ENCODE assay signal across 27 cellular contexts in genomic region chr18:46310258-46310657, GRCh38.
DNase-seq lines count a peak whose midpoint lies in the region; ATAC-seq and TF ChIP-seq lines count a peak whose summit lies in the region.
"Had no signal": no experiment of that assay in that cellular context is flagged by ENCODE, and none has a peak within 500 bp of the region (broad histone marks: within the 10 kb centered on the region; RNA-seq: fewer than 3 reads in every experiment).

No MANE protein-coding gene starts in this region.

- H3K27ac ChIP-seq in BLaER1 (no peak overlapping the region), GM23338 (ENCODE audit: low read depth) (no peak overlapping the region), RWPE1 (peak overlapping the region; percentile 86), GM23248 (no peak overlapping the region)
- H3K27ac ChIP-seq: cardiac muscle cell, skin epidermis had no signal

- no peak overlapping the region; the same call in 1 of the 2 replicates for H3K27ac Mint-ChIP-seq in GM23338
- H3K27ac Mint-ChIP-seq: activated CD8-positive, alpha-beta memory T cell treated with anti-CD3 and anti-CD28 coated beads, Interleukin-2, amount 10 ng/mL, durations not matched to agents 7 days and 5 days; activated naive CD4-positive, alpha-beta T cell treated with anti-CD3 and anti-CD28 coated beads, Interleukin-2, amount 10 ng/mL, durations not matched to agents 7 days and 5 days; activated T-cell treated with anti-CD3 and anti-CD28 coated beads, Interleukin-2, amount 50 U/mL, for 72 hours; B cell; H9; naive thymus-derived CD4-positive, alpha-beta T cell; T-helper 2 cell treated with Interferon-gamma antibody and Interleukin-4, amounts not matched to agents 5 μg/mL and 100 μg/mL, for 36 hours; type B pancreatic cell had no signal

- H3K4me1 ChIP-seq in BLaER1 (peaks cover 21% of the 10 kb centered on the region), GM23338 (ENCODE audit: insufficient read depth) (peaks cover 3% of the 10 kb centered on the region; the same call in 1 of the 2 replicates), GM23248 (ENCODE audit: insufficient read depth) (no peaks in the 10 kb centered on the region)

- H3K9ac ChIP-seq in BLaER1 = no peak overlapping the region
- no peak overlapping the region for H3K9ac ChIP-seq in GM23248
- H3K9ac ChIP-seq: SK-N-SH had no signal

- in situ Hi-C loops in GM23248 (cut with MboI) = no loop called here

- H4K20me1 ChIP-seq in BLaER1 (no peaks in the 10 kb centered on the region), GM23338 (replicated peaks; ENCODE audit: insufficient read depth) (no peaks in the 10 kb centered on the region), GM23248 (ENCODE audit: insufficient read depth) (no peaks in the 10 kb centered on the region)

- H3K4me3 Mint-ChIP-seq in GM23338 = no peak overlapping the region
- H3K4me3 Mint-ChIP-seq: activated CD8-positive, alpha-beta memory T cell treated with anti-CD3 and anti-CD28 coated beads, Interleukin-2, amount 10 ng/mL, durations not matched to agents 7 days and 5 days; activated naive CD4-positive, alpha-beta T cell treated with anti-CD3 and anti-CD28 coated beads, Interleukin-2, amount 10 ng/mL, durations not matched to agents 7 days and 5 days; activated T-cell treated with anti-CD3 and anti-CD28 coated beads, Interleukin-2, amount 50 U/mL, for 72 hours; B cell; H9; naive thymus-derived CD4-positive, alpha-beta T cell; T-helper 2 cell treated with Interferon-gamma antibody and Interleukin-4, amounts not matched to agents 5 μg/mL and 100 μg/mL, for 36 hours; type B pancreatic cell had no signal

- intact Hi-C loops in Right ventricle myocardium superior (cut with DNase I) = no loop called here

- no peaks in the 10 kb centered on the region for H3K36me3 Mint-ChIP-seq in GM23338 (ENCODE audit: low read depth)
- H3K36me3 Mint-ChIP-seq: activated CD8-positive, alpha-beta memory T cell treated with anti-CD3 and anti-CD28 coated beads, Interleukin-2, amount 10 ng/mL, durations not matched to agents 7 days and 5 days; activated naive CD4-positive, alpha-beta T cell treated with anti-CD3 and anti-CD28 coated beads, Interleukin-2, amount 10 ng/mL, durations not matched to agents 7 days and 5 days; type B pancreatic cell had no signal

- H3K36me3 ChIP-seq in BLaER1 (no peaks in the 10 kb centered on the region), GM23338 (ENCODE audit: insufficient read depth) (no peaks in the 10 kb centered on the region), GM23248 (ENCODE audit: low read depth) (no peaks in the 10 kb centered on the region)
- H3K36me3 ChIP-seq: cardiac muscle cell had no signal

- no peaks in the 10 kb centered on the region for H3K79me2 ChIP-seq in GM23338 (replicated peaks; ENCODE audit: insufficient read depth)
- H3K79me2 ChIP-seq in GM23248 (ENCODE audit: insufficient read depth) = no peaks in the 10 kb centered on the region

- TF ChIP-seq CTCF in GM23338 (conservative IDR thresholded peaks at IDR 0.05; ENCODE audit: low read depth in 2 of 2) (no peak), RWPE1 (conservative IDR thresholded peaks at IDR 0.05; ENCODE audit: low read depth) (no peak)

- H3F3A ChIP-seq in GM23338 (replicated peaks; ENCODE audit: low read depth) (no peaks in the 10 kb centered on the region), GM23248 (ENCODE audit: insufficient read depth) (no peaks in the 10 kb centered on the region)

- H3K4me2 ChIP-seq in BLaER1 (peak overlapping the region; percentile 49; the same call in 1 of the 2 replicates), GM23338 (no peak overlapping the region), GM23248 (ENCODE audit: unreplicated experiment) (no peak overlapping the region)
- H3K4me2 ChIP-seq: SK-N-SH had no signal

- peaks cover 19% of the 10 kb centered on the region for H3K4me1 Mint-ChIP-seq in GM23338
- H3K4me1 Mint-ChIP-seq: activated naive CD4-positive, alpha-beta T cell treated with anti-CD3 and anti-CD28 coated beads, Interleukin-2, amount 10 ng/mL, durations not matched to agents 7 days and 5 days; B cell had no signal

- CTCF ChIA-PET in RWPE1 (lab: Yijun Ruan, JAX) = no interaction called here

- ATAC-seq in GM23338 = no peak; the same call in 2 of the 3 replicates
- no peak for ATAC-seq in HG02870 (IDR thresholded peaks at IDR 0.05; ENCODE audit: unreplicated experiment)
- ATAC-seq in GM21723 (IDR thresholded peaks at IDR 0.05; ENCODE audit: unreplicated experiment) = no peak
- no peak for ATAC-seq in Right ventricle myocardium superior (ENCODE audit: poor library complexity)
- ATAC-seq: activated CD8-positive, alpha-beta memory T cell treated with anti-CD3 and anti-CD28 coated beads, Interleukin-2, amount 10 ng/mL, durations not matched to agents 7 days and 5 days; activated T-cell treated with anti-CD3 and anti-CD28 coated beads, Interleukin-2, amount 50 U/mL, for 72 hours; naive thymus-derived CD4-positive, alpha-beta T cell had no signal

- H3K27me3 ChIP-seq in BLaER1 (no peaks in the 10 kb centered on the region), GM23338 (ENCODE audit: insufficient read depth) (no peaks in the 10 kb centered on the region), GM23248 (replicated peaks; ENCODE audit: insufficient read depth) (peaks cover 4% of the 10 kb centered on the region; the same call in 1 of the 2 replicates)
- H3K27me3 ChIP-seq: cardiac muscle cell had no signal

- H3K9me3 Mint-ChIP-seq in GM23338 = 0 out of 3 replicates have a peak, but pooled peaks cover 3% of the 10 kb centered on the region
- H3K9me3 Mint-ChIP-seq: T-helper 2 cell treated with Interferon-gamma antibody and Interleukin-4, amounts not matched to agents 5 μg/mL and 100 μg/mL, for 36 hours had no signal

- 51 to 55% methylated on average over 4 of the region's 4 CpGs for WGBS in GM23248 (ENCODE audit: low coverage in 1 of 2, low lambda C conversion rate in 2 of 2, missing lambda C conversion rate in 2 of 2), 2 experiments

- H2AFZ ChIP-seq in GM23338 (0 out of 2 replicates have a peak overlapping the region, but pooled peaks have one; percentile 28), GM23248 (no peak overlapping the region)

- DNase-seq in GM23338 (ENCODE audit: low spot score) = no peak
- peak; percentile 5 for DNase-seq in RWPE1 (ENCODE audit: low spot score)
- peak; percentile 44 for DNase-seq in left kidney (ENCODE audit: low read depth, low spot score)
- DNase-seq in Right ventricle myocardium superior = no peak
- DNase-seq in GM23248 = no peak
- DNase-seq: activated CD4-positive, alpha-beta T cell treated with anti-CD3 and anti-CD28 coated beads, Interleukin-2, amount 50 U/mL, for 1 hour; activated CD8-positive, alpha-beta memory T cell treated with anti-CD3 and anti-CD28 coated beads, Interleukin-2, amount 10 ng/mL, durations not matched to agents 7 days and 5 days; activated naive CD4-positive, alpha-beta T cell treated with anti-CD3 and anti-CD28 coated beads, Interleukin-2, amount 10 ng/mL, durations not matched to agents 7 days and 5 days; activated T-cell treated with anti-CD3 and anti-CD28 coated beads, Interleukin-2, amount 50 U/mL, for 72 hours; amniotic stem cell; cortex of kidney; H9; Karpas-422; MV-4-11; naive thymus-derived CD4-positive, alpha-beta T cell; NCI-H1694 treated with DMSO at 0.1 percent for 48 hours; NCI-H524; RPMI8226; SK-N-SH had no signal

- peaks cover 3% of the 10 kb centered on the region for H3K27me3 Mint-ChIP-seq in GM23338 (ENCODE audit: insufficient read depth, low read depth, poor library complexity)

- H3K4me3 ChIP-seq in BLaER1 = no peak overlapping the region
- H3K4me3 ChIP-seq in GM23338 = no peak overlapping the region
- H3K4me3 ChIP-seq in GM23248 = no peak overlapping the region
- H3K4me3 ChIP-seq: cardiac muscle cell, skin epidermis had no signal

- POLR2A ChIA-PET in RWPE1 (lab: Yijun Ruan, JAX; ENCODE audit: low non-redundant PET) = no interaction called here

- H3K9me2 ChIP-seq in GM23338 (ENCODE audit: insufficient read depth) = no peaks in the 10 kb centered on the region; the same call in 1 of the 2 replicates
- no peaks in the 10 kb centered on the region for H3K9me2 ChIP-seq in GM23248 (ENCODE audit: insufficient read depth)
- H3K9me2 ChIP-seq: SK-N-SH had no signal

- H3K9me3 ChIP-seq in BLaER1 = no peaks in the 10 kb centered on the region
- no peaks in the 10 kb centered on the region for H3K9me3 ChIP-seq in GM23248 (ENCODE audit: low read depth)
- H3K9me3 ChIP-seq: SK-N-SH had no signal

TF ChIP-seq in GM23338, 12 proteins besides CTCF, POLR2A, EP300 and RAD21 (continues in another document):
- TF ChIP-seq STAT1 (IDR thresholded peaks at IDR 0.05; ENCODE audit: unreplicated experiment) = no peak
- TF ChIP-seq EZH2 (IDR thresholded peaks at IDR 0.05; ENCODE audit: low read depth, unreplicated experiment) = no peak
- no peak for TF ChIP-seq ZNF114 (CRISPR knock-in tag; IDR thresholded peaks at IDR 0.05)

Comparison
In these comparisons a context has a peak if more than half of its experiments do, and no peak if none do; other contexts are left out.
1. DNase-seq: peak in RWPE1 (single experiment) and left kidney (single experiment); none in GM23338 (single experiment), Right ventricle myocardium superior (single experiment) and GM23248 (single experiment).